ENCODE assay signal across 7 cellular contexts in genomic region chr5:43601454-43602260, GRCh38. TPM values are rescaled to one million over a fixed set of nuclear protein-coding genes. Genes with fewer than 3 reads are reported as not detected.
A peak's percentile ranks its signal among the peaks of the same experiment; 100 is the strongest.
DNase-seq lines count a peak whose midpoint lies in the region; ATAC-seq and TF ChIP-seq lines count a peak whose summit lies in the region.

No MANE protein-coding gene starts in this region.

- no peaks in the 10 kb centered on the region for H3K9me3 ChIP-seq in upper lobe of left lung

- H3K27ac ChIP-seq in upper lobe of left lung, result peak overlapping the region; percentile 85 to 92 (median 90)

- DNase-seq in H4 (ENCODE audit: low spot score), result peak; percentile 52
- peak; percentile 14 for DNase-seq in NCI-H146 treated with DMSO at 0.1 percent for 48 hours (lab: John Stamatoyannopoulos, UW; ENCODE audit: unreplicated experiment)
- DNase-seq in amniotic epithelial cell (ENCODE audit: low read depth), result peak; percentile 15
- peak; percentile 56 for DNase-seq in left kidney (ENCODE audit: low read depth, low spot score)
- no peak for DNase-seq in upper lobe of left lung

- TF ChIP-seq POLR2A in upper lobe of left lung (IDR thresholded peaks at IDR 0.05), result no peak

- H3K36me3 ChIP-seq in upper lobe of left lung, result no peaks in the 10 kb centered on the region

- WGBS in upper lobe of left lung, 2 donors, result 58 to 60% methylated on average over 8 of the region's 8 CpGs

- H3K4me3 ChIP-seq in GM08714 (ENCODE audit: low read length) (peak overlapping the region; percentile 80), upper lobe of left lung (peak overlapping the region in 3 of 4 donors; percentile 77 to 98 (median 83))

- ATAC-seq in upper lobe of left lung (ENCODE audit: low FRiP score in 2 of 2) (no peak), HG03045 (IDR thresholded peaks at IDR 0.05; ENCODE audit: unreplicated experiment) (no peak)

- no peaks in the 10 kb centered on the region for H3K27me3 ChIP-seq in upper lobe of left lung

- H3K4me1 ChIP-seq in upper lobe of left lung, result peaks cover 15 to 24% (median 18%) of the 10 kb centered on the region in 4 donors

- TF ChIP-seq CTCF in upper lobe of left lung (IDR thresholded peaks at IDR 0.05), result no peak

- no peak for TF ChIP-seq EP300 in upper lobe of left lung (IDR thresholded peaks at IDR 0.05)

RNA-seq across cellular contexts. Expression of gene NNT, which starts 1.3 kb away (rescaled TPM):
- total RNA-seq in H4 (2014; rRNA removed; shearing (Covaris generic)), result 74.1 and 97.7 TPM in 2 replicates
- total RNA-seq in upper lobe of left lung, result 10 to 100 TPM; 18.5 to 63.6 (median 49.7) TPM

RNA-seq across cellular contexts. Expression of gene PAIP1, which starts 44.8 kb away (rescaled TPM):
- 186 and 222 TPM in 2 replicates for total RNA-seq in H4 (2014; rRNA removed; shearing (Covaris generic))
- total RNA-seq in upper lobe of left lung, result 10 to 100 TPM; 44.9 to 81.0 (median 67.2) TPM

Comparison
In these comparisons a context has a peak if more than half of its experiments do, and no peak if none do; other contexts are left out.
1. DNase-seq: peak in H4 (single experiment), NCI-H146 treated with DMSO at 0.1 percent for 48 hours (single experiment), amniotic epithelial cell (single experiment) and left kidney (single experiment); none in upper lobe of left lung (0 of 2).